ENCODE assay signal across 15 cellular contexts in the genomic region with DNA sequence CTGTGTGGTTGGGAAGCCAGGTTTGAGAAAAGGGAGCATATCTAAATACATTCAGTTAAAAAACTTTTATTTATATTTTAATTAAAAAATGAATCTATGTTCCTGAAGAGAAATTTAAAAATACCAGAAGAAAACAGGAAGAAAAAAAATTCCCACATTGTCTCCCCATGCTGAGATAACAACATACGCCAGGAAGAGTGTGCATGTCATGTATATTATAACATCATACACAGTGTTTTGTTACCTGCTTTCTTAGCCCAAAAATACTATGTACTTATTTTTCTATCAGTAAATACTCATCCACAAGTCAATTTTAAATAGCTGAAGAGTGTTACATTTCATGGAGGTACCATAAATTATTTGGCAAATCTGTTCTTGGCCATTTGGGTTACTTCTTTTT. TPM values are rescaled to one million over a fixed set of nuclear protein-coding genes. Genes with fewer than 3 reads are reported as not detected.
DNase-seq lines count a peak whose midpoint lies in the region; ATAC-seq, FAIRE-seq and TF ChIP-seq lines count a peak whose summit lies in the region.
"Had no signal": no experiment of that assay in that cellular context is flagged by ENCODE, and none has a peak within 500 bp of the region (broad histone marks: within the 10 kb centered on the region; RNA-seq: fewer than 3 reads in every experiment).

No MANE protein-coding gene starts in this region.

- no peak overlapping the region for H3K27ac Mint-ChIP-seq in astrocyte (ENCODE audit: unreplicated experiment)

- intact Hi-C loops in PC-9 (cut with micrococcal nuclease; ENCODE audit: unreplicated experiment), result no loop called here
- intact Hi-C loops in right lobe of liver (cut with DNase I), result no loop called here
- intact Hi-C loops in testis (cut with DNase I; ENCODE audit: low total_unique reads), result no loop called here

- WGBS in right lobe of liver (ENCODE audit: insufficient coverage, low coverage, low lambda C conversion rate, missing lambda C conversion rate), result 73% methylated on average over 1 of the region's 1 CpG
- WGBS in testis, 2 donors, result 71 to 86% methylated on average over 1 of the region's 1 CpG

- H3K79me2 ChIP-seq in PC-9 (ENCODE audit: low read depth) (peaks cover 74% of the 10 kb centered on the region), astrocyte (ENCODE audit: insufficient read depth, low read length) (peaks cover 89% of the 10 kb centered on the region)

- H3K4me2 ChIP-seq in PC-9 (no peak overlapping the region), astrocyte (ENCODE audit: low read length) (peak overlapping the region; percentile 41)

- H3K9me2 ChIP-seq in PC-9 (ENCODE audit: insufficient read depth), result no peaks in the 10 kb centered on the region

- no peak for DNase-seq in PC-9
- no peak for DNase-seq in astrocyte (ENCODE audit: low read depth)
- no peak for DNase-seq in right lobe of liver
- DNase-seq in testis, result no peak
- DNase-seq in AG08395 (ENCODE audit: low spot score), result no peak
- DNase-seq in H4 (ENCODE audit: low spot score), result no peak
- DNase-seq: DMS 273 treated with DMSO at 0.1 percent for 48 hours, DND-41, H7, NCI-H1105, NCI-H2081 treated with DMSO at 0.1 percent for 48 hours, Right ventricle myocardium superior had no signal

- H3K27ac ChIP-seq in PC-9, result peak overlapping the region; percentile 22; the same call in 1 of the 2 replicates
- H3K27ac ChIP-seq in astrocyte (ENCODE audit: low read depth, low read length), result no peak overlapping the region
- H3K27ac ChIP-seq in right lobe of liver, result peak overlapping the region; percentile 4 to 71 (median 37)
- H3K27ac ChIP-seq in testis, result peak overlapping the region; percentile 48 to 58

- ATAC-seq in right lobe of liver, result no peak
- ATAC-seq in HG03565 (IDR thresholded peaks at IDR 0.05; ENCODE audit: unreplicated experiment), result no peak

- no peak overlapping the region for H3K9ac ChIP-seq in astrocyte (ENCODE audit: low read length)

- H3K36me3 ChIP-seq in PC-9 (ENCODE audit: low read depth), result no peaks in the 10 kb centered on the region; the same call in 1 of the 2 replicates
- H3K36me3 ChIP-seq in astrocyte (ENCODE audit: insufficient read depth, low read length), result no peaks in the 10 kb centered on the region
- H3K36me3 ChIP-seq in right lobe of liver, result no peaks in the 10 kb centered on the region
- H3K36me3 ChIP-seq in testis (ENCODE audit: low read depth, missing control alignments), result no peaks in the 10 kb centered on the region

- FAIRE-seq in astrocyte (lab: Jason Lieb, UNC), result no peak
- FAIRE-seq: RCC 7860 had no signal

- H3F3A ChIP-seq in PC-9 (ENCODE audit: insufficient read depth, low read depth), result peaks cover 27% of the 10 kb centered on the region

- TF ChIP-seq POLR2A in right lobe of liver (IDR thresholded peaks at IDR 0.05) (no peak), testis (IDR thresholded peaks at IDR 0.05) (no peak)

- H3K27me3 ChIP-seq in PC-9 (ENCODE audit: insufficient read depth, low read depth), result no peaks in the 10 kb centered on the region
- no peaks in the 10 kb centered on the region for H3K27me3 ChIP-seq in astrocyte (ENCODE audit: insufficient read depth, low read length)
- H3K27me3 ChIP-seq in right lobe of liver, result no peaks in the 10 kb centered on the region
- H3K27me3 ChIP-seq in testis, result no peaks in the 10 kb centered on the region

- no peak overlapping the region for H2AFZ ChIP-seq in PC-9
- no peak overlapping the region for H2AFZ ChIP-seq in astrocyte (ENCODE audit: low read depth, low read length)

- no peaks in the 10 kb centered on the region for H3K36me3 Mint-ChIP-seq in astrocyte (ENCODE audit: low read depth, unreplicated experiment)
- H3K36me3 Mint-ChIP-seq: CD14-positive monocyte had no signal

- no peaks in the 10 kb centered on the region for H3K27me3 Mint-ChIP-seq in astrocyte (ENCODE audit: low read depth, unreplicated experiment)

- POLR2A ChIA-PET in PC-9 (lab: Charles Lee; ENCODE audit: unreplicated experiment), result no interaction called here

- no peaks in the 10 kb centered on the region for H3K9me3 ChIP-seq in PC-9 (ENCODE audit: insufficient read depth, low read depth)
- H3K9me3 ChIP-seq in astrocyte (ENCODE audit: insufficient read depth, low read depth, low read length), result no peaks in the 10 kb centered on the region
- no peaks in the 10 kb centered on the region for H3K9me3 ChIP-seq in right lobe of liver
- H3K9me3 ChIP-seq in testis, result no peaks in the 10 kb centered on the region

- no TSS peak for BruUV-seq in PC-9 (replicated peaks; lab: Mats Ljungman, UMichigan)

- CTCF ChIA-PET in PC-9 (lab: Charles Lee), result no interaction called here

- H3K4me1 ChIP-seq in PC-9 (replicated peaks; ENCODE audit: insufficient read depth) (peaks cover 35% of the 10 kb centered on the region), astrocyte (ENCODE audit: insufficient read depth, low read length) (no peaks in the 10 kb centered on the region), right lobe of liver (peaks cover 0 to 4% (median 0%) of the 10 kb centered on the region in 4 donors), testis (peaks cover 38% of the 10 kb centered on the region)

- H3K4me3 ChIP-seq in PC-9 (no peak overlapping the region), astrocyte (ENCODE audit: insufficient read depth, low read depth, low read length) (no peak overlapping the region), right lobe of liver (no peak overlapping the region), testis (no peak overlapping the region)

- TF ChIP-seq CTCF in PC-9 (conservative IDR thresholded peaks at IDR 0.05), result no peak
- no peak for TF ChIP-seq CTCF in astrocyte (IDR thresholded peaks at IDR 0.05; ENCODE audit: insufficient read depth, low read depth, low read length)
- TF ChIP-seq CTCF in right lobe of liver (IDR thresholded peaks at IDR 0.05), result no peak
- no peak for TF ChIP-seq CTCF in testis (IDR thresholded peaks at IDR 0.05)

- H3K4me1 Mint-ChIP-seq in astrocyte (ENCODE audit: low read depth, unreplicated experiment), result no peaks in the 10 kb centered on the region
- H3K4me1 Mint-ChIP-seq: CD14-positive monocyte had no signal

- H4K20me1 ChIP-seq in PC-9 (ENCODE audit: insufficient read depth) (no peaks in the 10 kb centered on the region), astrocyte (ENCODE audit: insufficient read depth, low read length) (peaks cover 54% of the 10 kb centered on the region)

- no peaks in the 10 kb centered on the region for H3K9me3 Mint-ChIP-seq in astrocyte (ENCODE audit: unreplicated experiment)

- H3K4me3 Mint-ChIP-seq in astrocyte (ENCODE audit: unreplicated experiment), result no peak overlapping the region
- H3K4me3 Mint-ChIP-seq: CD14-positive monocyte had no signal

RNA-seq across cellular contexts. Expression of gene USP13, which starts 18.5 kb away (rescaled TPM):
- total RNA-seq in PC-9 (2021) (24.7 and 24.8 TPM in 2 replicates), astrocyte (6.7 and 7.4 TPM in 2 replicates), right lobe of liver (10 to 100 TPM in 1 of 6 experiments, 1 to 10 TPM in 5; 6.0 to 11.1 (median 6.9) TPM), testis (10 to 100 TPM; 42.0 to 50.3 TPM)
- 17.6 TPM for polyA plus RNA-seq in testis (ENCODE audit: insufficient read depth, low read depth, low replicate concordance)
- total RNA-seq in H4 (2014; rRNA removed; shearing (Covaris generic)), result 5.3 and 10.3 TPM in 2 replicates
